ENCODE assay signal across 19 cellular contexts in genomic region chr7:75950111-75950681, GRCh38. TPM values are rescaled to one million over a fixed set of nuclear protein-coding genes. Genes with fewer than 3 reads are reported as not detected.
A peak's percentile ranks its signal among the peaks of the same experiment; 100 is the strongest.
DNase-seq lines count a peak whose midpoint lies in the region; ATAC-seq and TF ChIP-seq lines count a peak whose summit lies in the region.
"Had no signal": no experiment of that assay in that cellular context is flagged by ENCODE, and none has a peak within 500 bp of the region (broad histone marks: within the 10 kb centered on the region; RNA-seq: fewer than 3 reads in every experiment).

No MANE protein-coding gene starts in this region.

- H3K27me3 ChIP-seq in smooth muscle cell (ENCODE audit: low read depth), result no peaks in the 10 kb centered on the region
- H3K27me3 ChIP-seq: ascending aorta had no signal

- WGBS in smooth muscle cell (ENCODE audit: low lambda C conversion rate), result 93% methylated on average over 15 of the region's 15 CpGs

- H3K4me3 ChIP-seq in cardiac fibroblast (replicated peaks in 1 of 2; ENCODE audit: low read depth in 2 of 2, low read length in 2 of 2) (no peak overlapping the region), smooth muscle cell (no peak overlapping the region)
- H3K4me3 ChIP-seq: ascending aorta had no signal

- no peak for ATAC-seq in GM21723 (IDR thresholded peaks at IDR 0.05; ENCODE audit: unreplicated experiment)
- ATAC-seq: sciatic nerve had no signal

- TF ChIP-seq CTCF in cardiac fibroblast (IDR thresholded peaks at IDR 0.05; ENCODE audit: low read depth, low read length) (no peak), smooth muscle cell (IDR thresholded peaks at IDR 0.05; ENCODE audit: borderline replicate concordance, insufficient read depth, poor library complexity, severe bottlenecking) (no peak)

- H3K9ac ChIP-seq in smooth muscle cell (ENCODE audit: low read depth), result no peak overlapping the region

- DNase-seq in NK-92 treated with Interleukin-12 subunit alpha and Interleukin-12 subunit beta, amount 100 ng/mL, for 24 hours (lab: John Stamatoyannopoulos, UW), result peak; percentile 28
- DNase-seq in NK-92 (lab: John Stamatoyannopoulos, UW; ENCODE audit: unreplicated experiment) (no peak), cardiac fibroblast (ENCODE audit: low read depth in 2 of 2) (peak; percentile 27 to 30), left kidney (ENCODE audit: low read depth, low spot score) (peak; percentile 69), smooth muscle cell (lab: John Stamatoyannopoulos, UW; ENCODE audit: unreplicated experiment) (no peak), HEK293T (ENCODE audit: extremely low spot score) (no peak), NCI-H1417 (lab: John Stamatoyannopoulos, UW) (no peak)
- DNase-seq: activated CD4-positive, alpha-beta memory T cell treated with anti-CD3 and anti-CD28 coated beads, Interleukin-2, amount 10 ng/mL, durations not matched to agents 7 days and 5 days; CD4-positive, alpha-beta T cell; effector CD4-positive, alpha-beta T cell; foreskin melanocyte; naive B cell; NCI-H2081 treated with DMSO at 0.1 percent for 48 hours; NCI-H774; SHP77 treated with DMSO at 0.1 percent for 48 hours; stimulated activated CD4-positive, alpha-beta T cell treated with anti-CD3 and anti-CD28 coated beads, Interleukin-4, amount 100 ng/mL, for 4 hours had no signal

- peaks cover 8% of the 10 kb centered on the region for H3K79me2 ChIP-seq in smooth muscle cell (ENCODE audit: low read depth)

- no peaks in the 10 kb centered on the region for H3K4me1 ChIP-seq in smooth muscle cell (ENCODE audit: low read depth)
- H3K4me1 ChIP-seq: ascending aorta had no signal

- no peak overlapping the region for H3K4me2 ChIP-seq in smooth muscle cell

- CTCF ChIA-PET in HEK293T (lab: Yijun Ruan, JAX), result no interaction called here

- no peaks in the 10 kb centered on the region for H3K9me3 ChIP-seq in smooth muscle cell (replicated peaks; ENCODE audit: low read depth)
- H3K9me3 ChIP-seq: ascending aorta had no signal

- POLR2A ChIA-PET in HEK293T (lab: Yijun Ruan, JAX), result no interaction called here

- peak overlapping the region; percentile 29 for H3K27ac ChIP-seq in smooth muscle cell (ENCODE audit: low read depth)
- H3K27ac ChIP-seq: ascending aorta had no signal

- no peak overlapping the region for H2AFZ ChIP-seq in smooth muscle cell (ENCODE audit: low read depth)

- no peaks in the 10 kb centered on the region for H3F3A ChIP-seq in smooth muscle cell (ENCODE audit: low read depth)

- H4K20me1 ChIP-seq in smooth muscle cell (ENCODE audit: low read depth), result peaks cover 19% of the 10 kb centered on the region

- H3K36me3 ChIP-seq in smooth muscle cell (ENCODE audit: low read depth), result no peaks in the 10 kb centered on the region

TF ChIP-seq in HEK293T, 16 proteins besides CTCF, POLR2A, EP300 and RAD21:
- no peak for TF ChIP-seq PKNOX1 (IDR thresholded peaks at IDR 0.05)
- TF ChIP-seq ARNT (IDR thresholded peaks at IDR 0.05), result no peak
- TF ChIP-seq SP1 (IDR thresholded peaks at IDR 0.05), result no peak
- TF ChIP-seq LEF1 (IDR thresholded peaks at IDR 0.05; ENCODE audit: borderline replicate concordance), result no peak
- TF ChIP-seq ELF4 (IDR thresholded peaks at IDR 0.05), result no peak
- TF ChIP-seq SUZ12 (IDR thresholded peaks at IDR 0.05), result no peak
- TF ChIP-seq FOXA1 (IDR thresholded peaks at IDR 0.05), result no peak
- no peak for TF ChIP-seq BHLHE40 (IDR thresholded peaks at IDR 0.05; ENCODE audit: borderline replicate concordance)
- no peak for TF ChIP-seq TARDBP (IDR thresholded peaks at IDR 0.05)
- no peak for TF ChIP-seq FOXM1 (IDR thresholded peaks at IDR 0.05; ENCODE audit: borderline replicate concordance)
- no peak for TF ChIP-seq L3MBTL2 (conservative IDR thresholded peaks at IDR 0.05)
- no peak for TF ChIP-seq FOXK2 (IDR thresholded peaks at IDR 0.05)
- no peak for TF ChIP-seq ZNF384 (IDR thresholded peaks at IDR 0.05)
- TF ChIP-seq NFRKB (IDR thresholded peaks at IDR 0.05), result no peak
- TF ChIP-seq CTBP1 (IDR thresholded peaks at IDR 0.05; ENCODE audit: borderline replicate concordance), result no peak
- no peak for TF ChIP-seq HDGF (IDR thresholded peaks at IDR 0.05; ENCODE audit: borderline replicate concordance)

RNA-seq across cellular contexts. Expression of gene POR, which starts 35.2 kb away (rescaled TPM):
- total RNA-seq in smooth muscle cell, result 28.3 and 46.7 TPM in 2 replicates
- 52.7 and 63.4 TPM in 2 replicates for polyA plus RNA-seq in smooth muscle cell

RNA-seq across cellular contexts. Expression of gene TMEM120A, which starts 44.2 kb away (rescaled TPM):
- total RNA-seq in smooth muscle cell, result 20.3 and 42.9 TPM in 2 replicates
- polyA plus RNA-seq in smooth muscle cell, result 37.2 and 45.5 TPM in 2 replicates

Comparison
In these comparisons a context has a peak if more than half of its experiments do, and no peak if none do; other contexts are left out.
1. DNase-seq: peak in NK-92 treated with Interleukin-12 subunit alpha and Interleukin-12 subunit beta, amount 100 ng/mL, for 24 hours (single experiment), cardiac fibroblast (2 of 2) and left kidney (single experiment); none in NK-92 (single experiment), smooth muscle cell (single experiment), HEK293T (single experiment) and NCI-H1417 (0 of 3).